In the genomic region with DNA sequence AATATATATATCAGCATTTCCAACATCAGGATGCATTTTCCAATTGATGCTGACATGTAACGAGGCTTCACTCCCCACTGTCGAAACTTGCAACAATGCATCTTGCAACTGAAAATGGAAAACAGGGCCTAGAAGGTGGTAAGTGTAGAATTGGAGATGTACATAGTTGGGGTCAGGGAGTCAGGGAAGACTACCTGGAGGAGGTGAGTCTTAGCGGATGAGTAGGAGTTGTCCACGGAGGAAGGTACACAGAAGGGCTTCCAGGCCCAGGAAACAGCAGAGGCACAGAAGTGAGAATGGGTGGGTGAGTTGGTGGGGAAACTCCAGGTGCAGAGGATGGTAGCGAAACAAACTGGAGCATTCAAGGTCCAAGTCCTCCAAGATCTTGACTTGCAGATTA, we compare ENCODE assay signal across 16 cellular contexts. TPM values are rescaled to one million over a fixed set of nuclear protein-coding genes. Genes with fewer than 3 reads are reported as not detected.
DNase-seq lines count a peak whose midpoint lies in the region; ATAC-seq, FAIRE-seq and TF ChIP-seq lines count a peak whose summit lies in the region.
"Had no signal": no experiment of that assay in that cellular context is flagged by ENCODE, and none has a peak within 500 bp of the region (broad histone marks: within the 10 kb centered on the region; RNA-seq: fewer than 3 reads in every experiment).

No MANE protein-coding gene starts in this region.

- H3K27ac Mint-ChIP-seq in activated CD4-positive, alpha-beta T cell treated with anti-CD3 and anti-CD28 coated beads for 36 hours = peak overlapping the region; percentile 90
- H3K27ac Mint-ChIP-seq in chondrocyte (ENCODE audit: unreplicated experiment) = no peak overlapping the region

- no peaks in the 10 kb centered on the region for H3K9me3 Mint-ChIP-seq in activated CD4-positive, alpha-beta T cell treated with anti-CD3 and anti-CD28 coated beads for 36 hours (ENCODE audit: low read depth)
- H3K9me3 Mint-ChIP-seq in chondrocyte (ENCODE audit: low read depth) = no peaks in the 10 kb centered on the region

- no peak overlapping the region for H3K4me3 ChIP-seq in RWPE2 (ENCODE audit: severe bottlenecking)
- H3K4me3 ChIP-seq in neutrophil (ENCODE audit: low read depth in 1 of 2, low read length in 1 of 2) = no peak overlapping the region
- H3K4me3 ChIP-seq: transverse colon had no signal

- peaks cover 16% of the 10 kb centered on the region for H3K36me3 ChIP-seq in RWPE2 (ENCODE audit: low read depth)
- H3K36me3 ChIP-seq in neutrophil = peaks cover 22% of the 10 kb centered on the region
- H3K36me3 ChIP-seq: transverse colon had no signal

- H3K27me3 ChIP-seq in RWPE2 (ENCODE audit: insufficient read depth, poor library complexity, severe bottlenecking) (no peaks in the 10 kb centered on the region), neutrophil (peaks cover 21% of the 10 kb centered on the region)
- H3K27me3 ChIP-seq: transverse colon had no signal

- no peak for ATAC-seq in activated CD4-positive, alpha-beta T cell treated with anti-CD3 and anti-CD28 coated beads for 36 hours
- ATAC-seq in RWPE2 (ENCODE audit: low read depth) = no peak
- ATAC-seq: left cardiac atrium had no signal

- H3K27ac ChIP-seq in RWPE2 (ENCODE audit: poor library complexity, severe bottlenecking) = peak overlapping the region; percentile 57
- H3K27ac ChIP-seq in neutrophil = peak overlapping the region; percentile 6
- H3K27ac ChIP-seq: transverse colon had no signal

- intact Hi-C loops in activated CD4-positive, alpha-beta T cell treated with anti-CD3 and anti-CD28 coated beads for 36 hours (cut with DNase I, micrococcal nuclease) = no loop called here

- POLR2A ChIA-PET in activated CD4-positive, alpha-beta T cell treated with anti-CD3 and anti-CD28 coated beads for 36 hours (lab: Charles Lee) = interaction anchor here (0.6 to 1.1 kb wide), 2 partner anchors 14 to 191 kb away, joined by 3 read pairs; no protein-coding TSS in a partner anchor

- H3K9me3 ChIP-seq in RWPE2 (ENCODE audit: severe bottlenecking) (no peaks in the 10 kb centered on the region), neutrophil (no peaks in the 10 kb centered on the region)
- H3K9me3 ChIP-seq: transverse colon had no signal

- CTCF ChIA-PET in activated CD4-positive, alpha-beta T cell treated with anti-CD3 and anti-CD28 coated beads for 36 hours (lab: Charles Lee) = interaction anchor here (0.6 to 4.3 kb wide), 6 partner anchors 12 to 81 kb away, joined by 3 to 44 read pairs (median 5); no protein-coding TSS in a partner anchor

- no peak for FAIRE-seq in frontal cortex (lab: Jason Lieb, UNC)
- FAIRE-seq: A204.1, G401.6 had no signal

- H3K4me1 ChIP-seq in RWPE2 (ENCODE audit: insufficient read depth, poor library complexity, severe bottlenecking) (peaks cover 32% of the 10 kb centered on the region), neutrophil (ENCODE audit: control insufficient read depth in 1 of 2, insufficient read depth in 1 of 2, low read depth in 1 of 2, low read length in 1 of 2) (peaks cover 50 to 54% of the 10 kb centered on the region in 2 experiments)

- H3K36me3 Mint-ChIP-seq in activated CD4-positive, alpha-beta T cell treated with anti-CD3 and anti-CD28 coated beads for 36 hours (ENCODE audit: low read depth) = peaks cover 21% of the 10 kb centered on the region
- H3K36me3 Mint-ChIP-seq in chondrocyte (ENCODE audit: low read depth) = no peaks in the 10 kb centered on the region

- DNase-seq in activated CD4-positive, alpha-beta T cell treated with anti-CD3 and anti-CD28 coated beads for 36 hours = peak; percentile 27
- no peak for DNase-seq in activated CD4-positive, alpha-beta T cell treated with anti-CD3 and anti-CD28 coated beads for 48 hours
- no peak for DNase-seq in RWPE2 (ENCODE audit: low spot score)
- DNase-seq in chondrocyte (ENCODE audit: low spot score) = peak; percentile 9
- no peak for DNase-seq in frontal cortex (ENCODE audit: low spot score in 2 of 2)
- DNase-seq in NCI-H524 (lab: John Stamatoyannopoulos, UW) = no peak
- no peak for DNase-seq in NK-92 (lab: John Stamatoyannopoulos, UW; ENCODE audit: unreplicated experiment)
- DNase-seq: COR-L47, NCI-H2107, NCI-H82, retina, transverse colon had no signal

- peak overlapping the region; percentile 30 for H3K4me3 Mint-ChIP-seq in activated CD4-positive, alpha-beta T cell treated with anti-CD3 and anti-CD28 coated beads for 36 hours
- H3K4me3 Mint-ChIP-seq in chondrocyte (ENCODE audit: unreplicated experiment) = no peak overlapping the region

- TF ChIP-seq CTCF in RWPE2 (IDR thresholded peaks at IDR 0.05; ENCODE audit: poor library complexity, severe bottlenecking) = no peak
- no peak for TF ChIP-seq CTCF in chondrocyte (IDR thresholded peaks at IDR 0.05)
- TF ChIP-seq CTCF in neutrophil (IDR thresholded peaks at IDR 0.05) = no peak

- H3K27me3 Mint-ChIP-seq in activated CD4-positive, alpha-beta T cell treated with anti-CD3 and anti-CD28 coated beads for 36 hours = no peaks in the 10 kb centered on the region
- no peaks in the 10 kb centered on the region for H3K27me3 Mint-ChIP-seq in chondrocyte (ENCODE audit: low read depth)

- peaks cover 64% of the 10 kb centered on the region for H3K4me1 Mint-ChIP-seq in activated CD4-positive, alpha-beta T cell treated with anti-CD3 and anti-CD28 coated beads for 36 hours
- peaks cover 43% of the 10 kb centered on the region for H3K4me1 Mint-ChIP-seq in chondrocyte (ENCODE audit: low read depth)

RNA-seq across cellular contexts. Expression of a gene that starts 2.0 kb away (rescaled TPM):
- total RNA-seq in activated CD4-positive, alpha-beta T cell treated with anti-CD3 and anti-CD28 coated beads for 36 hours = 100 to 1,000 TPM; 202 to 241 TPM
- total RNA-seq in chondrocyte = 34.0 to 38.3 TPM (median 36.1 TPM) in 3 replicates
- total RNA-seq in frontal cortex = 46.9 TPM

RNA-seq across cellular contexts. Expression of a gene that starts 24.8 kb away (rescaled TPM):
- total RNA-seq in activated CD4-positive, alpha-beta T cell treated with anti-CD3 and anti-CD28 coated beads for 36 hours = 10 to 100 TPM; 44.9 to 69.5 TPM
- 40.0 to 51.8 TPM (median 47.8 TPM) in 3 replicates for total RNA-seq in chondrocyte
- total RNA-seq in frontal cortex = 55.8 TPM

RNA-seq across cellular contexts. Expression of a gene that starts 39.1 kb away (rescaled TPM):
- 10 to 100 TPM in 1 of 2 experiments, 1 to 10 TPM in 1; 6.0 to 11.1 TPM for total RNA-seq in activated CD4-positive, alpha-beta T cell treated with anti-CD3 and anti-CD28 coated beads for 36 hours
- total RNA-seq in chondrocyte (19.8 to 30.0 TPM (median 28.4 TPM) in 3 replicates), frontal cortex (2.0 TPM)

Comparison
In these comparisons a context has a peak if more than half of its experiments do, and no peak if none do; other contexts are left out.
1. DNase-seq: peak in activated CD4-positive, alpha-beta T cell treated with anti-CD3 and anti-CD28 coated beads for 36 hours (single experiment) and chondrocyte (single experiment); none in activated CD4-positive, alpha-beta T cell treated with anti-CD3 and anti-CD28 coated beads for 48 hours (single experiment), RWPE2 (single experiment), frontal cortex (0 of 2), NCI-H524 (0 of 2) and NK-92 (single experiment).